Comparison of ENCODE assay signal across 14 cellular contexts in genomic region chr17:44044092-44044491, GRCh38. TPM values are rescaled to one million over a fixed set of nuclear protein-coding genes. Genes with fewer than 3 reads are reported as not detected.
DNase-seq lines count a peak whose midpoint lies in the region; ATAC-seq and TF ChIP-seq lines count a peak whose summit lies in the region.
"Had no signal": no experiment of that assay in that cellular context is flagged by ENCODE, and none has a peak within 500 bp of the region (broad histone marks: within the 10 kb centered on the region; RNA-seq: fewer than 3 reads in every experiment).

No MANE protein-coding gene starts in this region.

- H3K27ac Mint-ChIP-seq in osteocyte (ENCODE audit: unreplicated experiment), result peak overlapping the region; percentile 53

- WGBS in esophagus muscularis mucosa, result 41% methylated on average over 1 of the region's 1 CpG
- 73 to 78% methylated on average over 1 of the region's 1 CpG for WGBS in sigmoid colon, 2 donors

- H3K9me3 Mint-ChIP-seq in osteocyte (ENCODE audit: unreplicated experiment), result no peaks in the 10 kb centered on the region
- H3K9me3 Mint-ChIP-seq: H9 had no signal

- H3K4me3 ChIP-seq in Panc1 (ENCODE audit: low read depth in 2 of 2, low read length in 2 of 2) (no peak overlapping the region), esophagus muscularis mucosa (no peak overlapping the region), sigmoid colon (no peak overlapping the region)

- ATAC-seq in Panc1, result no peak
- no peak for ATAC-seq in Right ventricle myocardium inferior

- TF ChIP-seq CTCF in Panc1 (IDR thresholded peaks at IDR 0.05) (no peak), esophagus muscularis mucosa (IDR thresholded peaks at IDR 0.05) (no peak), osteocyte (IDR thresholded peaks at IDR 0.05) (no peak), sigmoid colon (IDR thresholded peaks at IDR 0.05) (no peak)

- DNase-seq in EH (ENCODE audit: low read depth) (peak; percentile 55), Panc1 (ENCODE audit: low read depth, low spot score) (no peak), esophagus muscularis mucosa (ENCODE audit: extremely low spot score) (no peak), osteocyte (ENCODE audit: extremely low spot score, unreplicated experiment) (no peak), sigmoid colon (no peak), G401 (ENCODE audit: low spot score) (no peak), Right ventricle myocardium inferior (ENCODE audit: missing footprints) (no peak)
- no peak for DNase-seq in stimulated activated CD4-positive, alpha-beta T cell treated with anti-CD3 and anti-CD28 coated beads, Interleukin-4, amount 100 ng/mL, for 1 hour
- DNase-seq: activated CD4-positive, alpha-beta T cell treated with anti-CD3 and anti-CD28 coated beads for 4 hours; activated naive CD4-positive, alpha-beta T cell treated with anti-CD3 and anti-CD28 coated beads, Interleukin-2, amount 50 U/mL, for 16 hours; Caco-2; H9; NCI-H446 treated with DMSO at 0.1 percent for 48 hours; SHP77 had no signal

- BruUV-seq in Panc1 (replicated peaks; lab: Mats Ljungman, UMichigan), result TSS peak; percentile 50

- peaks cover 9% of the 10 kb centered on the region for H3K4me1 Mint-ChIP-seq in osteocyte (ENCODE audit: unreplicated experiment)

- H3K27me3 ChIP-seq in Panc1 (ENCODE audit: control insufficient read depth, insufficient read depth, low read length), result no peaks in the 10 kb centered on the region
- no peaks in the 10 kb centered on the region for H3K27me3 ChIP-seq in esophagus muscularis mucosa
- H3K27me3 ChIP-seq in sigmoid colon, result no peaks in the 10 kb centered on the region

- POLR2A ChIA-PET in Panc1 (lab: Charles Lee), result no interaction called here

- CTCF ChIA-PET in Panc1 (lab: Charles Lee), result no interaction called here

- in situ Hi-C loops in Panc1 (cut with HindIII; ENCODE audit: low pct_unique_long_range_greater_than_20kb, low sequenced_read_pairs), result no loop called here
- in situ Hi-C loops in G401 (cut with HindIII; ENCODE audit: low sequenced_read_pairs), result no loop called here

- H3K27me3 Mint-ChIP-seq in osteocyte (ENCODE audit: unreplicated experiment), result no peaks in the 10 kb centered on the region

- no peak for TF ChIP-seq EP300 in esophagus muscularis mucosa (IDR thresholded peaks at IDR 0.05)
- TF ChIP-seq EP300 in sigmoid colon (IDR thresholded peaks at IDR 0.05), result no peak

- H3K4me3 Mint-ChIP-seq in osteocyte (ENCODE audit: unreplicated experiment), result no peak overlapping the region
- H3K4me3 Mint-ChIP-seq: H9 had no signal

- no peaks in the 10 kb centered on the region for H3K4me1 ChIP-seq in Panc1 (ENCODE audit: control insufficient read depth, insufficient read depth, low read length)
- peaks cover 38 to 60% (median 54%) of the 10 kb centered on the region in 4 donors for H3K4me1 ChIP-seq in esophagus muscularis mucosa
- peaks cover 0 to 48% (median 41%) of the 10 kb centered on the region in 4 donors for H3K4me1 ChIP-seq in sigmoid colon
- H3K4me1 ChIP-seq: Caco-2 had no signal

- intact Hi-C loops in Panc1 (cut with micrococcal nuclease; ENCODE audit: unreplicated experiment), result no loop called here
- intact Hi-C loops in esophagus muscularis mucosa (cut with DNase I), result no loop called here
- intact Hi-C loops in sigmoid colon (cut with DNase I), result no loop called here
- intact Hi-C loops in Right ventricle myocardium inferior (cut with DNase I), result loop anchor here (5.0 to 10.0 kb wide), 2 partner anchors 37 to 99 kb away; partner anchors contain the start of gene PPY

- no peak for TF ChIP-seq POLR2A in esophagus muscularis mucosa (IDR thresholded peaks at IDR 0.05; ENCODE audit: low read depth)
- TF ChIP-seq POLR2A in sigmoid colon (IDR thresholded peaks at IDR 0.05), result no peak

- H3K9me3 ChIP-seq in Panc1 (ENCODE audit: control insufficient read depth, insufficient read depth, low read depth, low read length), result no peaks in the 10 kb centered on the region
- no peaks in the 10 kb centered on the region for H3K9me3 ChIP-seq in esophagus muscularis mucosa
- no peaks in the 10 kb centered on the region for H3K9me3 ChIP-seq in sigmoid colon
- H3K9me3 ChIP-seq: Caco-2 had no signal

- H3K27ac ChIP-seq in Panc1 (ENCODE audit: low read length) (no peak overlapping the region), esophagus muscularis mucosa (replicated peaks in 1 of 4) (peak overlapping the region; percentile 64 to 86 (median 75)), sigmoid colon (peak overlapping the region in 2 of 4 donors; percentile 62 to 71)

- H3K36me3 ChIP-seq in Panc1 (ENCODE audit: control insufficient read depth, insufficient read depth, low read length) (peaks cover 2% of the 10 kb centered on the region; the same call in 1 of the 2 replicates), esophagus muscularis mucosa (peaks cover 0 to 27% (median 17%) of the 10 kb centered on the region in 4 donors), sigmoid colon (peaks cover 0 to 10% (median 3%) of the 10 kb centered on the region in 4 donors)

- H3K36me3 Mint-ChIP-seq in osteocyte (ENCODE audit: unreplicated experiment), result peaks cover 13% of the 10 kb centered on the region

RNA-seq across cellular contexts. Expression of gene LSM12, which starts 22.4 kb away (rescaled TPM):
- total RNA-seq in Panc1 (2021; ENCODE audit: unreplicated experiment), result 73.0 TPM
- 34.8 TPM for polyA plus RNA-seq in Panc1 (2012; ENCODE audit: insufficient read length)
- total RNA-seq in esophagus muscularis mucosa, result 10 to 100 TPM; 37.8 to 59.2 (median 46.0) TPM
- 49.3 and 49.5 TPM in 2 replicates for total RNA-seq in osteocyte
- total RNA-seq in sigmoid colon, result 10 to 100 TPM; 33.8 to 46.9 (median 40.1) TPM
- polyA plus RNA-seq in sigmoid colon, result 10 to 100 TPM; 28.8 to 41.6 (median 37.9) TPM
- total RNA-seq in G401 (2014; rRNA removed; shearing (Covaris generic)), result 93.5 and 116 TPM in 2 replicates
- total RNA-seq in Right ventricle myocardium inferior, result 47.6 TPM

RNA-seq across cellular contexts. Expression of gene G6PC3, which starts 26.4 kb away (rescaled TPM):
- total RNA-seq in Panc1 (2021; ENCODE audit: unreplicated experiment) (42.7 TPM), esophagus muscularis mucosa (10 to 100 TPM; 23.9 to 37.5 (median 30.7) TPM), osteocyte (60.3 TPM in 2 replicates), sigmoid colon (10 to 100 TPM; 22.2 to 29.8 (median 25.9) TPM), Right ventricle myocardium inferior (30.4 TPM)
- polyA plus RNA-seq in Panc1 (2012; ENCODE audit: insufficient read length), result 65.1 TPM
- 10 to 100 TPM in 1 of 3 donors, 1 to 10 TPM in 2; 8.4 to 45.5 (median 9.7) TPM for polyA plus RNA-seq in sigmoid colon
- 18.6 and 23.2 TPM in 2 replicates for total RNA-seq in G401 (2014; rRNA removed; shearing (Covaris generic))

RNA-seq across cellular contexts. Expression of gene TMEM101, which starts 29.3 kb away (rescaled TPM):
- total RNA-seq in Panc1 (2021; ENCODE audit: unreplicated experiment) (32.8 TPM), esophagus muscularis mucosa (10 to 100 TPM; 22.9 to 30.7 (median 27.2) TPM), osteocyte (21.7 and 23.6 TPM in 2 replicates), sigmoid colon (10 to 100 TPM; 21.3 to 37.8 (median 26.3) TPM), Right ventricle myocardium inferior (21.5 TPM)
- 45.9 TPM for polyA plus RNA-seq in Panc1 (2012; ENCODE audit: insufficient read length)
- polyA plus RNA-seq in sigmoid colon, result 10 to 100 TPM; 14.1 to 42.9 (median 22.2) TPM
- 53.3 and 63.2 TPM in 2 replicates for total RNA-seq in G401 (2014; rRNA removed; shearing (Covaris generic))

RNA-seq across cellular contexts. Expression of gene NAGS, which starts 39.7 kb away (rescaled TPM):
- total RNA-seq in Panc1 (2021; ENCODE audit: unreplicated experiment) (2.7 TPM), esophagus muscularis mucosa (1 to 10 TPM in 3 of 4 donors, under 1 TPM in 1; 0.83 to 3.4 (median 1.8) TPM), osteocyte (0.29 and 0.78 TPM in 2 replicates), sigmoid colon (1 to 10 TPM in 1 of 4 donors, under 1 TPM in 3; 0.54 to 1.4 (median 0.77) TPM), Right ventricle myocardium inferior (0.68 TPM)
- 3.6 TPM for polyA plus RNA-seq in Panc1 (2012; ENCODE audit: insufficient read length)
- polyA plus RNA-seq in sigmoid colon, result 10 to 100 TPM in 2 of 3 donors, 1 to 10 TPM in 1; 3.9 to 13.2 (median 10.9) TPM
- 2.5 and 4.7 TPM in 2 replicates for total RNA-seq in G401 (2014; rRNA removed; shearing (Covaris generic))
